22 cellular contexts compared by ENCODE assay signal in genomic region chr3:28345690-28346089, GRCh38. TPM values are rescaled to one million over a fixed set of nuclear protein-coding genes. Genes with fewer than 3 reads are reported as not detected.
DNase-seq lines count a peak whose midpoint lies in the region; ATAC-seq and TF ChIP-seq lines count a peak whose summit lies in the region.
"Had no signal": no experiment of that assay in that cellular context is flagged by ENCODE, and none has a peak within 500 bp of the region (broad histone marks: within the 10 kb centered on the region; RNA-seq: fewer than 3 reads in every experiment).

No MANE protein-coding gene starts in this region.

- no CpG with 5 or more reads among the region's 1 CpG for WGBS in IMR-90 (ENCODE audit: extremely low coverage in 2 of 2, insufficient read length in 1 of 2), 2 experiments

- POLR2A ChIA-PET in IMR-90 (lab: Charles Lee; ENCODE audit: unreplicated experiment) = no interaction called here

- H3K4me3 Mint-ChIP-seq in activated T-cell treated with anti-CD3 and anti-CD28 coated beads, Interleukin-2, amount 50 U/mL, for 24 hours = peak overlapping the region; percentile 2
- H3K4me3 Mint-ChIP-seq in neural crest cell = peak overlapping the region; percentile 45

- H3K4me1 ChIP-seq in IMR-90 (ENCODE audit: control insufficient read depth, insufficient read depth, low read length) = peaks cover 5% of the 10 kb centered on the region; the same call in 1 of the 2 replicates

- peaks cover 3% of the 10 kb centered on the region; the same call in 1 of the 2 replicates for H3K9me1 ChIP-seq in IMR-90 (ENCODE audit: insufficient read depth, low read length)

- CTCF ChIA-PET in IMR-90 (lab: Yijun Ruan, JAX) = no interaction called here

- ATAC-seq in IMR-90 (ENCODE audit: low read depth) = no peak
- ATAC-seq: A549; foreskin keratinocyte; left cardiac atrium; stimulated activated effector memory CD8-positive, alpha-beta T cell treated with anti-CD3 and anti-CD28 coated beads, Interleukin-12 subunit alpha, Interleukin-12 subunit beta, amount 100 ng/mL, for 72 hours had no signal

- no peaks in the 10 kb centered on the region for H3K27me3 Mint-ChIP-seq in activated T-cell treated with anti-CD3 and anti-CD28 coated beads, Interleukin-2, amount 50 U/mL, for 24 hours
- H3K27me3 Mint-ChIP-seq in neural crest cell (ENCODE audit: low read depth) = no peaks in the 10 kb centered on the region

- no peak for TF ChIP-seq RAD21 in IMR-90 (IDR thresholded peaks at IDR 0.05; ENCODE audit: low read length)

- H3K27me3 ChIP-seq in IMR-90 (ENCODE audit: control insufficient read depth, insufficient read depth, low read length) = no peaks in the 10 kb centered on the region
- H3K27me3 ChIP-seq: foreskin keratinocyte, MG63, tibial nerve had no signal

- peaks cover 22% of the 10 kb centered on the region for H3K36me3 Mint-ChIP-seq in activated T-cell treated with anti-CD3 and anti-CD28 coated beads, Interleukin-2, amount 50 U/mL, for 24 hours (ENCODE audit: low read depth)
- peaks cover 6% of the 10 kb centered on the region for H3K36me3 Mint-ChIP-seq in neural crest cell (ENCODE audit: low read depth)

- no peak overlapping the region for H3K27ac Mint-ChIP-seq in activated T-cell treated with anti-CD3 and anti-CD28 coated beads, Interleukin-2, amount 50 U/mL, for 24 hours
- H3K27ac Mint-ChIP-seq in neural crest cell (ENCODE audit: unreplicated experiment) = no peak overlapping the region
- H3K27ac Mint-ChIP-seq: stimulated activated effector memory CD8-positive, alpha-beta T cell treated with anti-CD3 and anti-CD28 coated beads, Interleukin-12 subunit alpha, Interleukin-12 subunit beta, amount 100 ng/mL, for 72 hours had no signal

- H2BK5ac ChIP-seq in IMR-90 (ENCODE audit: low read depth, low read length, poor library complexity, severe bottlenecking) = no peak overlapping the region

- no peak overlapping the region for H3K4me2 ChIP-seq in IMR-90 (ENCODE audit: low read depth, low read length)

- no peak for TF ChIP-seq CTCF in IMR-90 (conservative IDR thresholded peaks at IDR 0.05; ENCODE audit: low read depth, low read length)
- TF ChIP-seq CTCF in coronary artery (IDR thresholded peaks at IDR 0.05) = no peak
- no peak for TF ChIP-seq CTCF in neural crest cell (conservative IDR thresholded peaks at IDR 0.05)

- peaks cover 9 to 37% of the 10 kb centered on the region in 2 experiments for H3K79me1 ChIP-seq in IMR-90 (ENCODE audit: low read depth in 1 of 2, low read length in 2 of 2)

- H4K8ac ChIP-seq in IMR-90 (ENCODE audit: low read depth in 2 of 2, low read length in 2 of 2) = no peak overlapping the region

- no TSS peak for BruUV-seq in IMR-90 (replicated peaks; lab: Mats Ljungman, UMichigan)

- H3K9me3 ChIP-seq in IMR-90 (ENCODE audit: control insufficient read depth, insufficient read depth, low read length) = no peaks in the 10 kb centered on the region
- H3K9me3 ChIP-seq: A549, MG63, tibial nerve had no signal

- H2BK120ac ChIP-seq in IMR-90 (ENCODE audit: low read depth, low read length) = no peak overlapping the region

- no peak overlapping the region for H3K23ac ChIP-seq in IMR-90 (ENCODE audit: low read depth, low read length)

- H2AK9ac ChIP-seq in IMR-90 (replicated peaks; ENCODE audit: low read depth, low read length, poor library complexity) = no peak overlapping the region

- H4K5ac ChIP-seq in IMR-90 (ENCODE audit: low read depth, low read length) = no peak overlapping the region

- in situ Hi-C loops in IMR-90 (cut with MboI; ENCODE audit: low sequenced_read_pairs) = no loop called here

- H3K18ac ChIP-seq in IMR-90 (ENCODE audit: low read depth, low read length) = no peak overlapping the region

- no peak overlapping the region for H3K14ac ChIP-seq in IMR-90 (replicated peaks; ENCODE audit: low read depth, low read length)

- dilution Hi-C loops in IMR-90 (cut with HindIII; ENCODE audit: low sequenced_read_pairs, unreplicated experiment) = no loop called here

- H2AFZ ChIP-seq in IMR-90 (replicated peaks; ENCODE audit: low read length, poor library complexity) = no peak overlapping the region

- H3K9ac ChIP-seq in IMR-90 (ENCODE audit: low read depth, low read length) = no peak overlapping the region

- H2AK5ac ChIP-seq in IMR-90 (ENCODE audit: low read depth, low read length) = no peak overlapping the region

- H3K4me3 ChIP-seq in IMR-90 (ENCODE audit: insufficient read depth, low read depth, low read length) = no peak overlapping the region
- peak overlapping the region; percentile 96 for H3K4me3 ChIP-seq in coronary artery
- H3K4me3 ChIP-seq: A549, MG63 had no signal

- H2BK15ac ChIP-seq in IMR-90 (ENCODE audit: low read depth, low read length) = no peak overlapping the region

- peaks cover 72% of the 10 kb centered on the region for H3K4me1 Mint-ChIP-seq in activated T-cell treated with anti-CD3 and anti-CD28 coated beads, Interleukin-2, amount 50 U/mL, for 24 hours (ENCODE audit: low read depth)
- H3K4me1 Mint-ChIP-seq in neural crest cell = peaks cover 47% of the 10 kb centered on the region

- no peak overlapping the region for H3K27ac ChIP-seq in IMR-90 (ENCODE audit: insufficient read depth, low read length)
- peak overlapping the region in 1 of 2 donors; percentile 100 for H3K27ac ChIP-seq in coronary artery
- H3K27ac ChIP-seq: A549, foreskin keratinocyte had no signal

- TF ChIP-seq POLR2A in IMR-90 (IDR thresholded peaks at IDR 0.05; ENCODE audit: low read depth, low read length) = no peak

- H2BK20ac ChIP-seq in IMR-90 (ENCODE audit: low read depth, low read length) = no peak overlapping the region

- H4K20me1 ChIP-seq in IMR-90 (ENCODE audit: insufficient read depth, low read length) = no peaks in the 10 kb centered on the region; the same call in 1 of the 2 replicates

- H3K36me3 ChIP-seq in IMR-90 (ENCODE audit: control insufficient read depth, insufficient read depth, low read length) = no peaks in the 10 kb centered on the region
- H3K36me3 ChIP-seq: MG63, tibial nerve had no signal

- intact Hi-C loops in IMR-90 (cut with micrococcal nuclease) = loop anchor here (10.0 kb wide), 1 partner anchor 1181 kb away; no protein-coding TSS in a partner anchor

- H3K4ac ChIP-seq in IMR-90 (ENCODE audit: low read depth, low read length) = no peak overlapping the region

- no peak overlapping the region for H4K91ac ChIP-seq in IMR-90 (ENCODE audit: insufficient read depth, low read depth, low read length)

- H3K9me3 Mint-ChIP-seq in activated T-cell treated with anti-CD3 and anti-CD28 coated beads, Interleukin-2, amount 50 U/mL, for 24 hours = no peaks in the 10 kb centered on the region
- no peaks in the 10 kb centered on the region for H3K9me3 Mint-ChIP-seq in neural crest cell

- DNase-seq in activated T-cell treated with anti-CD3 and anti-CD28 coated beads, Interleukin-2, amount 50 U/mL, for 24 hours = no peak
- DNase-seq in activated T-cell treated with anti-CD3 and anti-CD28 coated beads, Interleukin-2, amount 50 U/mL, for 48 hours = no peak
- DNase-seq in IMR-90 = no peak
- DNase-seq in coronary artery (ENCODE audit: low spot score) = no peak
- DNase-seq in neural crest cell (ENCODE audit: low read depth, low spot score) = no peak
- no peak for DNase-seq in NCI-H1694 (lab: John Stamatoyannopoulos, UW)
- DNase-seq in glomerular visceral epithelial cell (ENCODE audit: extremely low spot score) = no peak
- no peak for DNase-seq in DMS53 treated with DMSO at 0.1 percent for 48 hours (lab: John Stamatoyannopoulos, UW; ENCODE audit: unreplicated experiment)
- DNase-seq: amygdala; DMS79; foreskin keratinocyte; left cardiac atrium; MG63; NCI-H1930; NK-92 treated with Interleukin-12 subunit alpha and Interleukin-12 subunit beta, amount 100 ng/mL, for 24 hours; nucleus accumbens; RPMI8226; stimulated activated CD4-positive, alpha-beta T cell treated with anti-CD3 and anti-CD28 coated beads, Interleukin-15, amount 100 ng/mL, for 24 hours had no signal

- no peak overlapping the region for H3K56ac ChIP-seq in IMR-90 (ENCODE audit: extremely low read depth, insufficient read depth, low read length)

TF ChIP-seq in IMR-90, 13 proteins besides CTCF, POLR2A, EP300 and RAD21:
- no peak for TF ChIP-seq BHLHE40 (IDR thresholded peaks at IDR 0.05; ENCODE audit: low read depth, low read length)
- TF ChIP-seq CEBPB (IDR thresholded peaks at IDR 0.05; ENCODE audit: low read depth, low read length) = peak; percentile 43

RNA-seq across cellular contexts. Expression of gene ZCWPW2, which starts 2.8 kb away (rescaled TPM):
- total RNA-seq in IMR-90 (2012; rRNA removed) = 0.18 and 0.56 TPM in 2 replicates
- 0.24 and 0.26 TPM in 2 replicates for polyA plus RNA-seq in IMR-90 (2012; rRNA removed)
- polyA plus RNA-seq in IMR-90 (2012; cell fraction: cytosol; rRNA removed) = 0.03 TPM in 1 of 2 replicates, not detected in the other
- polyA plus RNA-seq in IMR-90 (2012; cell fraction: nucleus; rRNA removed; ENCODE audit: low replicate concordance) = 0.08 TPM in 1 of 2 replicates, not detected in the other
- 0.30 TPM in 1 of 2 replicates, not detected in the other for total RNA-seq in neural crest cell
- total RNA-seq: mononuclear cell had no signal

RNA-seq across cellular contexts. Expression of gene AZI2, which starts 2.9 kb away (rescaled TPM):
- total RNA-seq in IMR-90 (2012; rRNA removed) (30.1 and 63.6 TPM in 2 replicates), neural crest cell (61.0 and 65.4 TPM in 2 replicates)
- 46.2 and 52.5 TPM in 2 replicates for polyA plus RNA-seq in IMR-90 (2012; rRNA removed)
- 13.5 and 15.7 TPM in 2 replicates for polyA plus RNA-seq in IMR-90 (2012; cell fraction: cytosol; rRNA removed)
- 8.6 and 56.9 TPM in 2 replicates for polyA plus RNA-seq in IMR-90 (2012; cell fraction: nucleus; rRNA removed; ENCODE audit: low replicate concordance)
